27 cellular contexts compared by ENCODE assay signal in genomic region chr1:6416906-6417305, GRCh38. TPM values are rescaled to one million over a fixed set of nuclear protein-coding genes. Genes with fewer than 3 reads are reported as not detected.
"Had no signal": no experiment of that assay in that cellular context is flagged by ENCODE, and none has a peak within 500 bp of the region (broad histone marks: within the 10 kb centered on the region; RNA-seq: fewer than 3 reads in every experiment).

No MANE protein-coding gene starts in this region.

- H3K36me3 Mint-ChIP-seq: naive thymus-derived CD8-positive, alpha-beta T cell; neural progenitor cell; stimulated activated naive B cell treated with anti-CD40 and anti-IgM and Interleukin-4, amounts not matched to agents 10 μg/mL and 1 μg/mL and 100 μg/mL, for 72 hours had no signal

- H3K4me3 Mint-ChIP-seq: naive thymus-derived CD8-positive, alpha-beta T cell; nephron; neural progenitor cell; stimulated activated naive B cell treated with anti-CD40 and anti-IgM and Interleukin-4, amounts not matched to agents 10 μg/mL and 1 μg/mL and 100 μg/mL, for 72 hours had no signal

- H3K27ac Mint-ChIP-seq: naive thymus-derived CD8-positive, alpha-beta T cell; nephron; neural progenitor cell; stimulated activated naive B cell treated with anti-CD40 and anti-IgM and Interleukin-4, amounts not matched to agents 10 μg/mL and 1 μg/mL and 100 μg/mL, for 72 hours had no signal

- H3K36me3 ChIP-seq: left lung, lower lobe of right lung, neural progenitor cell, pancreas, prostate gland, stomach, thyroid gland, transverse colon, uterus had no signal

- H3K4me2 ChIP-seq: hepatocyte, neural progenitor cell had no signal

- H3K9me3 ChIP-seq: left lung, lower lobe of right lung, pancreas, prostate gland, stomach, testis, thyroid gland, transverse colon, uterus had no signal

- FAIRE-seq: pancreas had no signal

- H3K9me3 Mint-ChIP-seq: naive thymus-derived CD8-positive, alpha-beta T cell; nephron; stimulated activated naive B cell treated with anti-CD40 and anti-IgM and Interleukin-4, amounts not matched to agents 10 μg/mL and 1 μg/mL and 100 μg/mL, for 72 hours had no signal

- H3K27ac ChIP-seq: hepatocyte, left lung, lower lobe of right lung, neural progenitor cell, pancreas, prostate gland, stomach, testis, thyroid gland, transverse colon, uterus had no signal

- DNase-seq: left colon; left lung; lower lobe of right lung; mammary epithelial cell; mesenchymal stem cell; naive thymus-derived CD8-positive, alpha-beta T cell; pancreas; retina; right cardiac atrium; stimulated activated CD4-positive, alpha-beta T cell treated with anti-CD3 and anti-CD28 coated beads, Interleukin-12 subunit alpha, Interleukin-12 subunit beta, amount 100 ng/mL, for 4 hours; stimulated activated CD4-positive, alpha-beta T cell treated with anti-CD3 and anti-CD28 coated beads, Interleukin-15, amount 100 ng/mL, for 24 hours; stimulated activated CD4-positive, alpha-beta T cell treated with anti-CD3 and anti-CD28 coated beads, Interleukin-2, amount 100 ng/mL, for 24 hours; stimulated activated CD4-positive, alpha-beta T cell treated with anti-CD3 and anti-CD28 coated beads, Interleukin-4, amount 100 ng/mL, for 1 hour; stimulated activated naive B cell treated with anti-CD40 and anti-IgM and Interleukin-4, amounts not matched to agents 10 μg/mL and 1 μg/mL and 100 μg/mL, for 72 hours; stimulated activated naive CD8-positive, alpha-beta T cell treated with anti-CD3 and anti-CD28 coated beads, Interleukin-15, Interleukin-2, amounts not matched to agents 100 U/mL and 50 U/mL, for 24 hours; stomach; testis; thyroid gland; transverse colon; uterus had no signal

- H3K4me3 ChIP-seq: hepatocyte, left lung, neural progenitor cell, pancreas, prostate gland, skin epidermis, stomach, testis, thyroid gland, transverse colon, uterus had no signal

- H3K4me1 Mint-ChIP-seq: nephron had no signal

- H2AFZ ChIP-seq: hepatocyte, neural progenitor cell had no signal

- H3K9ac ChIP-seq: neural progenitor cell had no signal

- H3K79me2 ChIP-seq: hepatocyte had no signal

- H3K27me3 ChIP-seq: testis had no signal

RNA-seq across cellular contexts. Expression of gene HES2, which starts 2.8 kb away (rescaled TPM):
- total RNA-seq: liver; naive thymus-derived CD8-positive, alpha-beta T cell; sciatic nerve; thyroid gland had no signal
- polyA plus RNA-seq: naive thymus-derived CD8-positive, alpha-beta T cell; pancreas; right cardiac atrium had no signal
